20 cellular contexts compared by ENCODE assay signal in the genomic region with DNA sequence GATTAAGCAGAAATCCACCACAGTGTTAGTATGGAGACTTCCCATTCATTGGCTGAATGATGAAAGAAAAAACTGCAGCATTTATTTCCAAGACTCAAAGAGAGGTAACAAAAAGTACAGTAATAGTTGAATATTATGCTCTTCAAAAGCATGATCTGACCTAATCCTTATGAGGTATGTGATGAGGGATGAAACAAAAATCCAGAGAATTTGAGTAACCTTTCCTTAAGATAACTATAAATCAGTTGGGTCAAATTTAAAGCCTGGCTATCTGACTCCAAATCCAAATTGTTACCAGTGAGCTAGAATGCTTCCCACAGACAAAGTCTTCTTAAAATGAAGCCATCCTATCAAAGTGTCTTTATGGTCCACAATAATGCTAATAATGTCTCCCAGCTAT. TPM values are rescaled to one million over a fixed set of nuclear protein-coding genes. Genes with fewer than 3 reads are reported as not detected.
DNase-seq lines count a peak whose midpoint lies in the region; ATAC-seq, FAIRE-seq and TF ChIP-seq lines count a peak whose summit lies in the region.
"Had no signal": no experiment of that assay in that cellular context is flagged by ENCODE, and none has a peak within 500 bp of the region (broad histone marks: within the 10 kb centered on the region; RNA-seq: fewer than 3 reads in every experiment).

No MANE protein-coding gene starts in this region.

- TF ChIP-seq CTCF in D721Med (IDR thresholded peaks at IDR 0.05; ENCODE audit: insufficient read depth, missing control alignments) (no peak), fibroblast of the aortic adventitia (IDR thresholded peaks at IDR 0.05; ENCODE audit: insufficient read depth, low read length) (no peak)

- H3K9me3 ChIP-seq in skeletal muscle tissue (ENCODE audit: control insufficient read depth in 3 of 3, low read length in 3 of 3): no peaks in the 10 kb centered on the region
- H3K9me3 ChIP-seq: BE2C had no signal

- H3K27me3 ChIP-seq in skeletal muscle tissue (ENCODE audit: control insufficient read depth in 3 of 3, insufficient read depth in 3 of 3, low read length in 3 of 3): no peaks in the 10 kb centered on the region
- H3K27me3 ChIP-seq: BE2C had no signal

- no peaks in the 10 kb centered on the region for H3K36me3 ChIP-seq in skeletal muscle tissue (ENCODE audit: control insufficient read depth in 3 of 3, insufficient read depth in 3 of 3, low read length in 3 of 3)

- FAIRE-seq in D721Med (lab: Jason Lieb, UNC): peak; percentile 21
- FAIRE-seq: GM12891, GM18507, HTR-8/SVneo had no signal

- H3K4me1 ChIP-seq in skeletal muscle tissue (ENCODE audit: control insufficient read depth in 3 of 3, insufficient read depth in 3 of 3, low read length in 3 of 3): peaks cover 0 to 11% (median 6%) of the 10 kb centered on the region in 3 donors
- H3K4me1 ChIP-seq: BE2C had no signal

- DNase-seq in D721Med (ENCODE audit: insufficient read length, low spot score) (no peak), M059J (ENCODE audit: low read depth) (peak; percentile 28), fibroblast of the aortic adventitia (ENCODE audit: low read depth) (peak; percentile 43), SKM-1 (lab: John Stamatoyannopoulos, UW; ENCODE audit: unreplicated experiment) (no peak), COLO668 (lab: John Stamatoyannopoulos, UW; ENCODE audit: unreplicated experiment) (no peak)
- DNase-seq: BE2C; CD4-positive, alpha-beta T cell; DMS79; GF-D8; H9; NCI-H2029; NCI-H510A; NCI-H774; PC-3 had no signal

- no peak overlapping the region for H3K9ac ChIP-seq in skeletal muscle tissue (ENCODE audit: low read depth in 1 of 3, low read length in 3 of 3)

- H3K4me3 ChIP-seq in fibroblast of the aortic adventitia (ENCODE audit: low read depth, low read length) (no peak overlapping the region), skeletal muscle tissue (ENCODE audit: low read length in 3 of 3) (no peak overlapping the region)

- peak overlapping the region; percentile 16 for H3K27ac ChIP-seq in skeletal muscle tissue (ENCODE audit: low read depth, low read length)
- H3K27ac ChIP-seq: HL-60 had no signal

- ATAC-seq in GM18519 (IDR thresholded peaks at IDR 0.05; ENCODE audit: low FRiP score, unreplicated experiment): no peak

RNA-seq across cellular contexts. Expression of a gene that starts 38.1 kb away (rescaled TPM):
- 3.9 and 5.8 TPM in 2 replicates for total RNA-seq in M059J (2014; rRNA removed; shearing (Covaris generic))
- total RNA-seq in fibroblast of the aortic adventitia (ENCODE audit: low replicate concordance): 4.5 and 5.7 TPM in 2 replicates
- total RNA-seq in skeletal muscle tissue: 3.7 TPM

RNA-seq across cellular contexts. Expression of a gene that starts 38.2 kb away (rescaled TPM):
- total RNA-seq in M059J (2014; rRNA removed; shearing (Covaris generic)): 13.4 and 25.8 TPM in 2 replicates
- total RNA-seq in fibroblast of the aortic adventitia (ENCODE audit: low replicate concordance) (20.6 and 31.2 TPM in 2 replicates), skeletal muscle tissue (15.1 TPM)

Comparison
In these comparisons a context has a peak if more than half of its experiments do, and no peak if none do; other contexts are left out.
1. DNase-seq: peak in M059J (single experiment) and fibroblast of the aortic adventitia (single experiment); none in D721Med (single experiment), SKM-1 (single experiment) and COLO668 (single experiment).